10 cellular contexts compared by ENCODE assay signal in the genomic region with DNA sequence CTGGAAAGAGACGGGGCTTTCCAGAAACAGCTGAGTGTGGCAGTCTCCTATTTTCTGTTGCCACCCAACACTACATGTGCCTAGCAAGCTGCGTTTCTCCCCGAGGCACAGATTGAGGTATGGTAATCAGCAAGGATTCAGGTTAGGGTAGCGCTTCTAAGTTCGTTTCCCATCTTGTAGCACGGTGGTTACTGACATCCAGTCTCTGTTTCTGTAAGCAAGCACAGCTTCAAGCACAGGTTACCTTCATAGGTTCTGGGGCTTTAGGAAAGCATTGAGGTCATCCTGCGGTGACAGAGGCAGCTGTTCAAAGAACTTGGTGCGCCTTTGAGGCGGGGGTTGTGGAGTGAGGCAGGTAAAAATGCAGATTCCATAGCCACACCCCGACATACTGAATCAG. TPM values are rescaled to one million over a fixed set of nuclear protein-coding genes. Genes with fewer than 3 reads are reported as not detected.
DNase-seq lines count a peak whose midpoint lies in the region; ATAC-seq, FAIRE-seq and TF ChIP-seq lines count a peak whose summit lies in the region.
"Not testable (repeated sequence)": the region's sequence is repeated elsewhere in the genome, so short reads cannot be mapped to it uniquely, and the experiment has no call there.
"Had no signal": no experiment of that assay in that cellular context is flagged by ENCODE, and none has a peak within 500 bp of the region (broad histone marks: within the 10 kb centered on the region; RNA-seq: fewer than 3 reads in every experiment).

No MANE protein-coding gene starts in this region.

- H4K20me1 ChIP-seq in DOHH2 (ENCODE audit: control insufficient read depth, insufficient read depth, low read depth, low read length); HepG2 (ENCODE audit: insufficient read depth, low read length): not testable (repeated sequence)

- WGBS in HepG2 (ENCODE audit: low lambda C conversion rate), result 12% methylated on average over 10 of the region's 10 CpGs

- not testable (repeated sequence) for H3K9me3 Mint-ChIP-seq in activated CD4-positive, alpha-beta memory T cell treated with anti-CD3 and anti-CD28 coated beads for 36 hours; stimulated activated effector memory CD8-positive, alpha-beta T cell treated with anti-CD3 and anti-CD28 coated beads, Interleukin-12 subunit alpha, Interleukin-12 subunit beta, amount 100 ng/mL, for 72 hours

- peak overlapping the region; percentile 66 for H3K4me3 ChIP-seq in DOHH2 (ENCODE audit: low read length)
- H3K4me3 ChIP-seq in colonic mucosa, result peak overlapping the region; percentile 62
- peak overlapping the region; percentile 58 to 77 (median 59) for H3K4me3 ChIP-seq in HepG2 (replicated peaks in 1 of 3; ENCODE audit: insufficient read depth in 1 of 3, low read depth in 2 of 3, low read length in 3 of 3)

- peak overlapping the region; percentile 43 for H3K27ac ChIP-seq in DOHH2 (ENCODE audit: low read depth, low read length)
- not testable (repeated sequence) for H3K27ac ChIP-seq in colonic mucosa; HepG2 (ENCODE audit: extremely low read length, insufficient read depth, low read length)

- H3K4me2 ChIP-seq in DOHH2 (ENCODE audit: low read length), result peak overlapping the region; percentile 68
- peak overlapping the region; percentile 100 for H3K4me2 ChIP-seq in HepG2 (ENCODE audit: low read depth, low read length)

- FAIRE-seq in HepG2 (lab: Jason Lieb, UNC), result not testable (repeated sequence)

- H3K27me3 Mint-ChIP-seq in activated CD4-positive, alpha-beta memory T cell treated with anti-CD3 and anti-CD28 coated beads for 36 hours, result not testable (repeated sequence)

- H3K4me1 Mint-ChIP-seq in activated CD4-positive, alpha-beta memory T cell treated with anti-CD3 and anti-CD28 coated beads for 36 hours (ENCODE audit: low read depth), result peaks cover 39% of the 10 kb centered on the region
- H3K4me1 Mint-ChIP-seq in stimulated activated effector memory CD8-positive, alpha-beta T cell treated with anti-CD3 and anti-CD28 coated beads, Interleukin-12 subunit alpha, Interleukin-12 subunit beta, amount 100 ng/mL, for 72 hours, result peaks cover 39% of the 10 kb centered on the region

- H3K36me3 Mint-ChIP-seq in activated CD4-positive, alpha-beta memory T cell treated with anti-CD3 and anti-CD28 coated beads for 36 hours, result peaks cover 22% of the 10 kb centered on the region
- H3K36me3 Mint-ChIP-seq in stimulated activated effector memory CD8-positive, alpha-beta T cell treated with anti-CD3 and anti-CD28 coated beads, Interleukin-12 subunit alpha, Interleukin-12 subunit beta, amount 100 ng/mL, for 72 hours, result peaks cover 41% of the 10 kb centered on the region

- not testable (repeated sequence) for TF ChIP-seq POLR2A in HepG2 (IDR thresholded peaks at IDR 0.05; ENCODE audit: insufficient read depth in 1 of 2, low read depth in 2 of 2, low read length in 2 of 2)

- peaks cover 49% of the 10 kb centered on the region for H3K9me3 ChIP-seq in DOHH2 (ENCODE audit: control insufficient read depth, insufficient read depth, low read length)
- H3K9me3 ChIP-seq in colonic mucosa; HepG2 (ENCODE audit: low read length): not testable (repeated sequence)

- H3K27me3 ChIP-seq in DOHH2 (ENCODE audit: control insufficient read depth, low read length); colonic mucosa; HepG2 (ENCODE audit: control insufficient read depth in 1 of 2, insufficient read depth in 2 of 2, low read length in 2 of 2): not testable (repeated sequence)

- intact Hi-C loops in activated CD4-positive, alpha-beta memory T cell treated with anti-CD3 and anti-CD28 coated beads for 36 hours (cut with micrococcal nuclease), result loop anchor here (1.0 to 2.0 kb wide), 3 partner anchors 29 to 45 kb away; no protein-coding TSS in a partner anchor
- intact Hi-C loops in colonic mucosa (cut with DNase I); HepG2 (cut with micrococcal nuclease; ENCODE audit: unreplicated experiment): not testable (repeated sequence)

- H3K27ac Mint-ChIP-seq in activated CD4-positive, alpha-beta memory T cell treated with anti-CD3 and anti-CD28 coated beads for 36 hours, result peak overlapping the region; percentile 72
- H3K27ac Mint-ChIP-seq in stimulated activated effector memory CD8-positive, alpha-beta T cell treated with anti-CD3 and anti-CD28 coated beads, Interleukin-12 subunit alpha, Interleukin-12 subunit beta, amount 100 ng/mL, for 72 hours, result peak overlapping the region; percentile 85

- peaks cover 70% of the 10 kb centered on the region for H3K36me3 ChIP-seq in DOHH2 (ENCODE audit: control insufficient read depth, low read length)
- H3K36me3 ChIP-seq in colonic mucosa; HepG2 (replicated peaks in 1 of 2; ENCODE audit: control insufficient read depth in 1 of 2, insufficient read depth in 2 of 2, low read length in 2 of 2): not testable (repeated sequence)

- DNase-seq in NCI-H526 treated with DMSO at 0.1 percent for 48 hours (lab: John Stamatoyannopoulos, UW) (peak; percentile 37), colonic mucosa (peak; percentile 25)
- peak; percentile 54 for DNase-seq in activated CD4-positive, alpha-beta memory T cell treated with anti-CD3 and anti-CD28 coated beads for 36 hours
- not testable (repeated sequence) for DNase-seq in HepG2 (ENCODE audit: low spot score)
- DNase-seq in stimulated activated effector memory CD8-positive, alpha-beta T cell treated with anti-CD3 and anti-CD28 coated beads, Interleukin-12 subunit alpha, Interleukin-12 subunit beta, amount 100 ng/mL, for 72 hours (ENCODE audit: low spot score in 2 of 2), result peak in 1 of 2 donors; percentile 56

- BruUV-seq in HepG2 (replicated peaks; lab: Mats Ljungman, UMichigan), result not testable (repeated sequence)

- POLR2A ChIA-PET in activated CD4-positive, alpha-beta memory T cell treated with anti-CD3 and anti-CD28 coated beads for 36 hours (lab: Charles Lee), result interaction anchor here (0.9 to 2.6 kb wide), 4 partner anchors 37 to 531 kb away, joined by 3 to 22 read pairs (median 8); no protein-coding TSS in a partner anchor
- POLR2A ChIA-PET in HepG2 (lab: Yijun Ruan, JAX), result interaction anchor here (0.7 to 1.6 kb wide), 2 partner anchors 28 to 35 kb away, joined by 4 to 14 read pairs; a partner anchor contains a TSS

- H3K4me1 ChIP-seq in DOHH2 (ENCODE audit: control insufficient read depth, low read length) (peaks cover 76% of the 10 kb centered on the region), HepG2 (ENCODE audit: insufficient read depth, low read length) (peaks cover 33% of the 10 kb centered on the region)
- not testable (repeated sequence) for H3K4me1 ChIP-seq in colonic mucosa

- ATAC-seq in GM21423 (IDR thresholded peaks at IDR 0.05; ENCODE audit: unreplicated experiment), result peak; percentile 33
- ATAC-seq in HG03103 (IDR thresholded peaks at IDR 0.05; ENCODE audit: low read depth, unreplicated experiment), result peak; percentile 30
- ATAC-seq in HepG2, result peak; percentile 8
- ATAC-seq in stimulated activated effector memory CD8-positive, alpha-beta T cell treated with anti-CD3 and anti-CD28 coated beads, Interleukin-12 subunit alpha, Interleukin-12 subunit beta, amount 100 ng/mL, for 72 hours, result peak; percentile 17

- H3F3A ChIP-seq in DOHH2 (ENCODE audit: control insufficient read depth, insufficient read depth), result not testable (repeated sequence)

- CTCF ChIA-PET in activated CD4-positive, alpha-beta memory T cell treated with anti-CD3 and anti-CD28 coated beads for 36 hours (lab: Charles Lee), result interaction anchor here (1.1 to 9.3 kb wide), 10 partner anchors 11 to 64 kb away, joined by 3 to 73 read pairs (median 8); a partner anchor contains a TSS
- CTCF ChIA-PET in HepG2 (lab: Yijun Ruan, JAX; ENCODE audit: low intra/inter-chr PET ratio, low total read pairs), result not testable (repeated sequence)

- H3K9me2 ChIP-seq in DOHH2 (replicated peaks; ENCODE audit: control insufficient read depth, low read length), result not testable (repeated sequence)

- TF ChIP-seq RAD21 in HepG2 (CRISPR knock-in tag; IDR thresholded peaks at IDR 0.05), result not testable (repeated sequence)

- H2AFZ ChIP-seq in HepG2 (ENCODE audit: low read length), result peak overlapping the region; percentile 86

- not testable (repeated sequence) for TF ChIP-seq CTCF in DOHH2 (IDR thresholded peaks at IDR 0.05; ENCODE audit: low read depth, low read length, poor library complexity, severe bottlenecking); colonic mucosa (IDR thresholded peaks at IDR 0.05); HepG2 (CRISPR knock-in tag; IDR thresholded peaks at IDR 0.05)

- H3K9ac ChIP-seq in colonic mucosa (ENCODE audit: low read depth in 2 of 2, low read length in 2 of 2), result not testable (repeated sequence)
- peak overlapping the region; percentile 65 for H3K9ac ChIP-seq in HepG2 (ENCODE audit: insufficient read depth, low read depth, low read length)

- TF ChIP-seq EP300 in HepG2 (IDR thresholded peaks at IDR 0.05; ENCODE audit: low read depth in 2 of 2, low read length in 2 of 2); HepG2 (CRISPR knock-in tag; IDR thresholded peaks at IDR 0.05; ENCODE audit: borderline replicate concordance): not testable (repeated sequence)

- H3K79me2 ChIP-seq in DOHH2 (ENCODE audit: control insufficient read depth, low read length), result peaks cover 24% of the 10 kb centered on the region
- not testable (repeated sequence) for H3K79me2 ChIP-seq in HepG2 (ENCODE audit: insufficient read depth, low read length)

- in situ Hi-C loops in HepG2 (cut with HindIII; ENCODE audit: extremely low pct_ligation_motif_present, low pct_unique_long_range_greater_than_20kb), result not testable (repeated sequence)

- H3K4me3 Mint-ChIP-seq in activated CD4-positive, alpha-beta memory T cell treated with anti-CD3 and anti-CD28 coated beads for 36 hours, result peak overlapping the region; percentile 84
- H3K4me3 Mint-ChIP-seq in stimulated activated effector memory CD8-positive, alpha-beta T cell treated with anti-CD3 and anti-CD28 coated beads, Interleukin-12 subunit alpha, Interleukin-12 subunit beta, amount 100 ng/mL, for 72 hours, result peak overlapping the region; percentile 82

RNA-seq across cellular contexts. Expression of a gene that starts 0.7 kb away (rescaled TPM):
- total RNA-seq in activated CD4-positive, alpha-beta memory T cell treated with anti-CD3 and anti-CD28 coated beads for 36 hours, result 10 to 100 TPM; 28.9 to 31.0 TPM
- total RNA-seq in colonic mucosa, result 10 to 100 TPM in 1 of 2 donors, 1 to 10 TPM in 1; 7.9 to 27.5 TPM
- total RNA-seq in HepG2 (2016; rRNA removed; fragmentation: Illumina TruSeq; extraction: Trizol), result 28.2 and 44.5 TPM in 2 replicates
- 2.2 and 2.6 TPM in 2 replicates for total RNA-seq in HepG2 (2016; cell fraction: cytosol; rRNA removed; fragmentation: Illumina TruSeq; extraction: Trizol; ENCODE audit: low read depth)
- 27.8 and 40.2 TPM in 2 replicates for total RNA-seq in HepG2 (2016; cell fraction: insoluble cytoplasmic fraction; rRNA removed; fragmentation: Illumina TruSeq; extraction: Trizol)
- total RNA-seq in HepG2 (2016; cell fraction: membrane; rRNA removed; fragmentation: Illumina TruSeq; extraction: Trizol), result 9.4 and 12.1 TPM in 2 replicates
- 36.1 and 43.3 TPM in 2 replicates for total RNA-seq in HepG2 (2016; cell fraction: nucleus; rRNA removed; fragmentation: Illumina TruSeq; extraction: Trizol)
- 1.5 and 1.6 TPM in 2 replicates for polyA plus RNA-seq in HepG2 (2011; rRNA removed)
- polyA plus RNA-seq in HepG2 (2011; cell fraction: cytosol; rRNA removed), result 0.74 and 1.2 TPM in 2 replicates
- polyA plus RNA-seq in HepG2 (2011; cell fraction: nucleus; rRNA removed), result 1.1 and 1.2 TPM in 2 replicates
- polyA plus RNA-seq in HepG2 (2012), result 1.5 and 3.5 TPM in 2 replicates
- 0.65 and 0.84 TPM in 2 replicates for polyA plus RNA-seq in HepG2 (2016; cell fraction: cytosol; fragmentation: Illumina TruSeq; extraction: Trizol; ENCODE audit: low read depth)
- polyA plus RNA-seq in HepG2 (2016; cell fraction: insoluble cytoplasmic fraction; fragmentation: Illumina TruSeq; extraction: Trizol; ENCODE audit: low read depth), result 25.4 and 25.6 TPM in 2 replicates
- polyA plus RNA-seq in HepG2 (2016; cell fraction: membrane; fragmentation: Illumina TruSeq; extraction: Trizol; ENCODE audit: low read depth), result 2.4 and 2.9 TPM in 2 replicates
- 15.5 and 18.1 TPM in 2 replicates for polyA plus RNA-seq in HepG2 (2016; cell fraction: nucleus; fragmentation: Illumina TruSeq; extraction: Trizol; ENCODE audit: insufficient read depth, low read depth)
- polyA minus RNA-seq in HepG2 (2011; rRNA and poly(A)+ RNA removed; ENCODE audit: low replicate concordance), result 1.0 and 15.0 TPM in 2 replicates
- polyA minus RNA-seq in HepG2 (2011; cell fraction: cytosol; rRNA and poly(A)+ RNA removed), result 1.9 and 2.9 TPM in 2 replicates
- 15.8 and 21.4 TPM in 2 replicates for polyA minus RNA-seq in HepG2 (2011; cell fraction: nucleus; rRNA and poly(A)+ RNA removed)

RNA-seq across cellular contexts. Expression of a gene that starts 21.6 kb away (rescaled TPM):
- not detected for total RNA-seq in activated CD4-positive, alpha-beta memory T cell treated with anti-CD3 and anti-CD28 coated beads for 36 hours
- not detected for total RNA-seq in colonic mucosa
- total RNA-seq in HepG2 (2016; rRNA removed; fragmentation: Illumina TruSeq; extraction: Trizol), result not detected in 2 replicates
- not detected in 2 replicates for total RNA-seq in HepG2 (2016; cell fraction: cytosol; rRNA removed; fragmentation: Illumina TruSeq; extraction: Trizol; ENCODE audit: low read depth)
- total RNA-seq in HepG2 (2016; cell fraction: insoluble cytoplasmic fraction; rRNA removed; fragmentation: Illumina TruSeq; extraction: Trizol), result not detected in 2 replicates
- not detected in 2 replicates for total RNA-seq in HepG2 (2016; cell fraction: membrane; rRNA removed; fragmentation: Illumina TruSeq; extraction: Trizol)
- not detected in 2 replicates for total RNA-seq in HepG2 (2016; cell fraction: nucleus; rRNA removed; fragmentation: Illumina TruSeq; extraction: Trizol)
- polyA plus RNA-seq in HepG2 (2011; rRNA removed), result not detected in 2 replicates
- not detected in 2 replicates for polyA plus RNA-seq in HepG2 (2011; cell fraction: cytosol; rRNA removed)
- polyA plus RNA-seq in HepG2 (2011; cell fraction: nucleus; rRNA removed), result not detected in 2 replicates
- not detected in 2 replicates for polyA plus RNA-seq in HepG2 (2012)
- polyA plus RNA-seq in HepG2 (2016; cell fraction: cytosol; fragmentation: Illumina TruSeq; extraction: Trizol; ENCODE audit: low read depth), result not detected in 2 replicates
- polyA plus RNA-seq in HepG2 (2016; cell fraction: insoluble cytoplasmic fraction; fragmentation: Illumina TruSeq; extraction: Trizol; ENCODE audit: low read depth), result not detected in 2 replicates
- polyA plus RNA-seq in HepG2 (2016; cell fraction: membrane; fragmentation: Illumina TruSeq; extraction: Trizol; ENCODE audit: low read depth), result not detected in 2 replicates
- polyA plus RNA-seq in HepG2 (2016; cell fraction: nucleus; fragmentation: Illumina TruSeq; extraction: Trizol; ENCODE audit: insufficient read depth, low read depth), result not detected in 2 replicates
- polyA minus RNA-seq in HepG2 (2011; rRNA and poly(A)+ RNA removed; ENCODE audit: low replicate concordance), result not detected in 2 replicates
- polyA minus RNA-seq in HepG2 (2011; cell fraction: cytosol; rRNA and poly(A)+ RNA removed), result not detected in 2 replicates
- polyA minus RNA-seq in HepG2 (2011; cell fraction: nucleus; rRNA and poly(A)+ RNA removed), result not detected in 2 replicates
- total RNA-seq: dorsolateral prefrontal cortex, right atrium auricular region had no signal

RNA-seq across cellular contexts. Expression of a gene that starts 34.9 kb away (rescaled TPM):
- total RNA-seq in activated CD4-positive, alpha-beta memory T cell treated with anti-CD3 and anti-CD28 coated beads for 36 hours, result 10 to 100 TPM; 87.6 to 87.8 TPM
- total RNA-seq in colonic mucosa, result 10 to 100 TPM; 24.9 to 38.1 TPM
- 13.5 and 17.0 TPM in 2 replicates for total RNA-seq in HepG2 (2016; rRNA removed; fragmentation: Illumina TruSeq; extraction: Trizol)
- 0.88 and 1.4 TPM in 2 replicates for total RNA-seq in HepG2 (2016; cell fraction: cytosol; rRNA removed; fragmentation: Illumina TruSeq; extraction: Trizol; ENCODE audit: low read depth)
- total RNA-seq in HepG2 (2016; cell fraction: insoluble cytoplasmic fraction; rRNA removed; fragmentation: Illumina TruSeq; extraction: Trizol), result 14.4 and 15.0 TPM in 2 replicates
- total RNA-seq in HepG2 (2016; cell fraction: membrane; rRNA removed; fragmentation: Illumina TruSeq; extraction: Trizol), result 4.5 and 6.7 TPM in 2 replicates
- total RNA-seq in HepG2 (2016; cell fraction: nucleus; rRNA removed; fragmentation: Illumina TruSeq; extraction: Trizol), result 17.0 and 17.9 TPM in 2 replicates
- polyA plus RNA-seq in HepG2 (2011; rRNA removed), result 3.2 and 3.9 TPM in 2 replicates
- 1.4 and 2.2 TPM in 2 replicates for polyA plus RNA-seq in HepG2 (2011; cell fraction: cytosol; rRNA removed)
- 8.9 and 11.1 TPM in 2 replicates for polyA plus RNA-seq in HepG2 (2011; cell fraction: nucleus; rRNA removed)
- 2.7 and 4.6 TPM in 2 replicates for polyA plus RNA-seq in HepG2 (2012)
- 0.55 and 0.80 TPM in 2 replicates for polyA plus RNA-seq in HepG2 (2016; cell fraction: cytosol; fragmentation: Illumina TruSeq; extraction: Trizol; ENCODE audit: low read depth)
- polyA plus RNA-seq in HepG2 (2016; cell fraction: insoluble cytoplasmic fraction; fragmentation: Illumina TruSeq; extraction: Trizol; ENCODE audit: low read depth), result 6.4 and 9.5 TPM in 2 replicates
- 1.7 and 2.3 TPM in 2 replicates for polyA plus RNA-seq in HepG2 (2016; cell fraction: membrane; fragmentation: Illumina TruSeq; extraction: Trizol; ENCODE audit: low read depth)
- polyA plus RNA-seq in HepG2 (2016; cell fraction: nucleus; fragmentation: Illumina TruSeq; extraction: Trizol; ENCODE audit: insufficient read depth, low read depth), result 28.5 and 30.8 TPM in 2 replicates
- 2.8 and 25.3 TPM in 2 replicates for polyA minus RNA-seq in HepG2 (2011; rRNA and poly(A)+ RNA removed; ENCODE audit: low replicate concordance)
- polyA minus RNA-seq in HepG2 (2011; cell fraction: cytosol; rRNA and poly(A)+ RNA removed), result 2.6 and 4.8 TPM in 2 replicates
- 14.2 and 14.3 TPM in 2 replicates for polyA minus RNA-seq in HepG2 (2011; cell fraction: nucleus; rRNA and poly(A)+ RNA removed)
